ENCODE assay signal across 8 cellular contexts in genomic region chr18:48945953-48946217, GRCh38. TPM values are rescaled to one million over a fixed set of nuclear protein-coding genes. Genes with fewer than 3 reads are reported as not detected.
DNase-seq lines count a peak whose midpoint lies in the region; ATAC-seq and TF ChIP-seq lines count a peak whose summit lies in the region.

No MANE protein-coding gene starts in this region.

- TF ChIP-seq CTCF in SK-N-SH (IDR thresholded peaks at IDR 0.05) (no peak), RWPE2 (IDR thresholded peaks at IDR 0.05; ENCODE audit: poor library complexity, severe bottlenecking) (no peak), hepatocyte (IDR thresholded peaks at IDR 0.05; ENCODE audit: poor library complexity) (no peak), smooth muscle cell (IDR thresholded peaks at IDR 0.05; ENCODE audit: borderline replicate concordance, insufficient read depth, poor library complexity, severe bottlenecking) (no peak)

- H3K4me1 ChIP-seq in SK-N-SH (ENCODE audit: control insufficient read depth in 1 of 2, insufficient read depth in 2 of 2, low read depth in 1 of 2, low read length in 1 of 2) (peaks cover 44 to 62% of the 10 kb centered on the region in 2 experiments), RWPE2 (ENCODE audit: insufficient read depth, poor library complexity, severe bottlenecking) (peaks cover 63% of the 10 kb centered on the region), hepatocyte (ENCODE audit: insufficient read depth) (peaks cover 60% of the 10 kb centered on the region), smooth muscle cell (ENCODE audit: low read depth) (peaks cover 33% of the 10 kb centered on the region)

- TF ChIP-seq RAD21 in SK-N-SH (IDR thresholded peaks at IDR 0.05; ENCODE audit: low read length) = no peak

- H4K20me1 ChIP-seq in SK-N-SH (ENCODE audit: insufficient read depth) = peaks cover 98% of the 10 kb centered on the region
- H4K20me1 ChIP-seq in hepatocyte (ENCODE audit: insufficient read depth, poor library complexity, severe bottlenecking) = peaks cover 98% of the 10 kb centered on the region
- H4K20me1 ChIP-seq in smooth muscle cell (ENCODE audit: low read depth) = peaks cover 97% of the 10 kb centered on the region

- H3K79me2 ChIP-seq in SK-N-SH (ENCODE audit: insufficient read depth) = peaks cover 99% of the 10 kb centered on the region
- peaks cover 99% of the 10 kb centered on the region for H3K79me2 ChIP-seq in hepatocyte
- H3K79me2 ChIP-seq in smooth muscle cell (ENCODE audit: low read depth) = peaks cover 97% of the 10 kb centered on the region

- H3K4me2 ChIP-seq in SK-N-SH (peak overlapping the region; percentile 91), hepatocyte (peak overlapping the region; percentile 97), smooth muscle cell (peak overlapping the region; percentile 91)

- H3K4me3 ChIP-seq in SK-N-SH (ENCODE audit: low read depth in 2 of 2, low read length in 1 of 2) = peak overlapping the region; percentile 92 to 98
- no peak overlapping the region for H3K4me3 ChIP-seq in RWPE2 (ENCODE audit: severe bottlenecking)
- H3K4me3 ChIP-seq in hepatocyte = no peak overlapping the region
- peak overlapping the region; percentile 97 for H3K4me3 ChIP-seq in smooth muscle cell

- H3F3A ChIP-seq in SK-N-SH (replicated peaks; ENCODE audit: insufficient read depth) (peaks cover 72% of the 10 kb centered on the region), smooth muscle cell (ENCODE audit: low read depth) (peaks cover 60% of the 10 kb centered on the region)

- H3K9me2 ChIP-seq in SK-N-SH (no peaks in the 10 kb centered on the region), hepatocyte (replicated peaks; ENCODE audit: insufficient read depth) (no peaks in the 10 kb centered on the region)

- H3K9me3 ChIP-seq in SK-N-SH (no peaks in the 10 kb centered on the region), RWPE2 (ENCODE audit: severe bottlenecking) (no peaks in the 10 kb centered on the region), hepatocyte (ENCODE audit: low read depth) (no peaks in the 10 kb centered on the region), smooth muscle cell (replicated peaks; ENCODE audit: low read depth) (no peaks in the 10 kb centered on the region)

- TF ChIP-seq EP300 in SK-N-SH (IDR thresholded peaks at IDR 0.05; ENCODE audit: borderline replicate concordance in 1 of 2, low read depth in 1 of 2, low read length in 1 of 2) = no peak

- DNase-seq in SK-N-SH (no peak), RWPE2 (ENCODE audit: low spot score) (no peak), hepatocyte (ENCODE audit: low spot score) (no peak), smooth muscle cell (lab: John Stamatoyannopoulos, UW; ENCODE audit: unreplicated experiment) (no peak), RKO (ENCODE audit: low spot score) (no peak)

- peaks cover 35 to 61% of the 10 kb centered on the region in 2 experiments for H3K36me3 ChIP-seq in SK-N-SH (replicated peaks in 1 of 2; ENCODE audit: control insufficient read depth in 1 of 2, insufficient read depth in 2 of 2, low read length in 1 of 2)
- peaks cover 51% of the 10 kb centered on the region for H3K36me3 ChIP-seq in RWPE2 (ENCODE audit: low read depth)
- H3K36me3 ChIP-seq in hepatocyte (replicated peaks; ENCODE audit: insufficient read depth, low read depth) = no peaks in the 10 kb centered on the region
- H3K36me3 ChIP-seq in smooth muscle cell (ENCODE audit: low read depth) = no peaks in the 10 kb centered on the region

- H3K27me3 ChIP-seq in SK-N-SH (ENCODE audit: insufficient read depth) = no peaks in the 10 kb centered on the region
- no peaks in the 10 kb centered on the region for H3K27me3 ChIP-seq in RWPE2 (ENCODE audit: insufficient read depth, poor library complexity, severe bottlenecking)
- no peaks in the 10 kb centered on the region for H3K27me3 ChIP-seq in hepatocyte
- H3K27me3 ChIP-seq in smooth muscle cell (ENCODE audit: low read depth) = no peaks in the 10 kb centered on the region

- H3K9ac ChIP-seq in SK-N-SH = peak overlapping the region; percentile 91; the same call in 1 of the 2 replicates
- H3K9ac ChIP-seq in smooth muscle cell (ENCODE audit: low read depth) = peak overlapping the region; percentile 100

- ATAC-seq in SK-N-SH treated with all-trans-retinoic acid at 6 μM for 48 hours = no peak
- no peak for ATAC-seq in RWPE2 (ENCODE audit: low read depth)
- no peak for ATAC-seq in HG02970 (IDR thresholded peaks at IDR 0.05; ENCODE audit: low FRiP score, unreplicated experiment)
- no peak for ATAC-seq in HG02852 (IDR thresholded peaks at IDR 0.05; ENCODE audit: unreplicated experiment)

- H3K27ac ChIP-seq in SK-N-SH (ENCODE audit: low read depth in 2 of 2, low read length in 1 of 2) = peak overlapping the region; percentile 84 to 96
- H3K27ac ChIP-seq in RWPE2 (ENCODE audit: poor library complexity, severe bottlenecking) = peak overlapping the region; percentile 98
- H3K27ac ChIP-seq in hepatocyte = peak overlapping the region; percentile 100
- peak overlapping the region; percentile 100 for H3K27ac ChIP-seq in smooth muscle cell (ENCODE audit: low read depth)

- H2AFZ ChIP-seq in SK-N-SH (ENCODE audit: low read depth) = no peak overlapping the region
- H2AFZ ChIP-seq in hepatocyte = no peak overlapping the region
- H2AFZ ChIP-seq in smooth muscle cell (ENCODE audit: low read depth) = no peak overlapping the region

- CTCF ChIA-PET in SK-N-SH (lab: Yijun Ruan, JAX) = interaction anchor here (0.8 to 4.4 kb wide), 3 partner anchors 86 to 470 kb away, joined by 3 to 16 read pairs (median 3); no protein-coding TSS in a partner anchor

- POLR2A ChIA-PET in SK-N-SH (lab: Yijun Ruan, JAX) = interaction anchor here (0.9 to 1.3 kb wide), 2 partner anchors 16 to 86 kb away, joined by 3 read pairs; no protein-coding TSS in a partner anchor

TF ChIP-seq in SK-N-SH, 30 proteins besides CTCF, POLR2A, EP300 and RAD21 (continues in another document):
- TF ChIP-seq USF2 (IDR thresholded peaks at IDR 0.05; ENCODE audit: borderline replicate concordance, low read depth, low read length) (no peak), MXI1 (IDR thresholded peaks at IDR 0.05; ENCODE audit: low read depth, low read length) (no peak), JUND (IDR thresholded peaks at IDR 0.05) (no peak), TEAD4 (IDR thresholded peaks at IDR 0.05; ENCODE audit: borderline replicate concordance, insufficient read depth) (no peak), GATA2 (CRISPR knock-in tag; IDR thresholded peaks at IDR 0.05) (no peak), NRF1 (IDR thresholded peaks at IDR 0.05; ENCODE audit: low read depth, low read length) (no peak), EZH2phosphoT487 (IDR thresholded peaks at IDR 0.05; ENCODE audit: borderline replicate concordance, low read depth) (no peak), SMC3 (IDR thresholded peaks at IDR 0.05; ENCODE audit: low read depth, low read length) (no peak), TCF12 (IDR thresholded peaks at IDR 0.05) (no peak)

TF ChIP-seq in SK-N-SH treated with all-trans-retinoic acid at 6 μM for 48 hours, 23 proteins besides CTCF, POLR2A, EP300 and RAD21:
- TF ChIP-seq PATZ1 (CRISPR knock-in tag; IDR thresholded peaks at IDR 0.05; ENCODE audit: borderline replicate concordance) (no peak), ZC3H10 (CRISPR knock-in tag; IDR thresholded peaks at IDR 0.05) (no peak), TSHZ2 (CRISPR knock-in tag; IDR thresholded peaks at IDR 0.05) (no peak)

RNA-seq across cellular contexts. Expression of gene SMAD7, which starts 4.9 kb away (rescaled TPM):
- polyA plus RNA-seq in SK-N-SH (2012; rRNA removed) (19.1 and 20.0 TPM in 2 replicates), hepatocyte (61.5 and 65.4 TPM in 2 replicates), smooth muscle cell (134 and 136 TPM in 2 replicates)
- polyA plus RNA-seq in SK-N-SH (2012; cell fraction: cytosol; rRNA removed) = 11.3 and 14.5 TPM in 2 replicates
- polyA plus RNA-seq in SK-N-SH (2012; cell fraction: nucleus; rRNA removed) = 15.2 and 26.8 TPM in 2 replicates
- total RNA-seq in hepatocyte (66.2 and 71.1 TPM in 2 replicates), smooth muscle cell (114 and 142 TPM in 2 replicates)

Comparison
In these comparisons a context has a peak if more than half of its experiments do, and no peak if none do; other contexts are left out.
1. H3K4me3 ChIP-seq: peak in SK-N-SH (2 of 2) and smooth muscle cell (single experiment); none in RWPE2 (single experiment) and hepatocyte (single experiment).
2. Peak in every context shown above with its lines, with median percentiles within 50 percentile points of each other: H3K27ac ChIP-seq and H3K4me2 ChIP-seq.